1 cellular context compared by ENCODE assay signal in genomic region chr16:1677339-1677738, GRCh38.
TF ChIP-seq lines count a peak whose summit lies in the region.

No MANE protein-coding gene starts in this region.

TF ChIP-seq in HCT116, 20 proteins besides CTCF, POLR2A, EP300 and RAD21 (continued from another document):
- TF ChIP-seq REST (IDR thresholded peaks at IDR 0.05; ENCODE audit: low read depth) (no peak), SRF (IDR thresholded peaks at IDR 0.05; ENCODE audit: low read depth) (no peak), EZH2phosphoT487 (IDR thresholded peaks at IDR 0.05; ENCODE audit: borderline replicate concordance) (no peak), ELF1 (IDR thresholded peaks at IDR 0.05; ENCODE audit: borderline replicate concordance, low read depth) (no peak)
